Comparison of ENCODE assay signal across 1 cellular context in the genomic region with DNA sequence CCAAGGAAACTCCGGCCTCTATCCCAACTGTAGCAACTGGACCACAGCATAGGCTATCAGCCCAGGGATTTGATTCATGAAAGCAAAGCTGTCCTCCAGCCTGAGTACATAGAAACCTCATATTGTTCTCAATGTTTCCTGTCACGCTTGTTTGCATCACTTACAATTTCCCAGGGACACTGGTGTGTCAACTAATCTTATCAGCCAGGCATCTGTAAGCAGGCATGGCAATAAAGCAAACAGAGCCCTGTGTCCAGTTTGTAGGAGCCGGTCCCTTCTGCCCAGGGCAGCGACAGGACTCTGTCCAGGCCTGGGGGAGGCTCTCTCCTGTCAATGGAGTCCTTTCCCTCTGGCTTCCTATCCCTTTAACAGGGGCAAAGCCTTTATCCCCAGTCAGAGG.
A peak's percentile ranks its signal among the peaks of the same experiment; 100 is the strongest.
TF ChIP-seq lines count a peak whose summit lies in the region.

No MANE protein-coding gene starts in this region.

TF ChIP-seq in HepG2, 621 proteins besides CTCF, POLR2A, EP300 and RAD21 (continued from another document and continues in another):
- TF ChIP-seq FOSL2 (CRISPR knock-in tag; IDR thresholded peaks at IDR 0.05) = peak; percentile 45; the same call in 1 of the 2 replicates
- TF ChIP-seq GATAD2A (CRISPR knock-in tag; IDR thresholded peaks at IDR 0.05) = peak; percentile 75
- peak; percentile 33; the same call in 1 of the 2 replicates for TF ChIP-seq CEBPB (IDR thresholded peaks at IDR 0.05; ENCODE audit: borderline replicate concordance, low read depth, low read length)
- TF ChIP-seq NPAS2 (CRISPR knock-in tag; IDR thresholded peaks at IDR 0.05; ENCODE audit: borderline replicate concordance) = no peak
- TF ChIP-seq, protein P1, sequence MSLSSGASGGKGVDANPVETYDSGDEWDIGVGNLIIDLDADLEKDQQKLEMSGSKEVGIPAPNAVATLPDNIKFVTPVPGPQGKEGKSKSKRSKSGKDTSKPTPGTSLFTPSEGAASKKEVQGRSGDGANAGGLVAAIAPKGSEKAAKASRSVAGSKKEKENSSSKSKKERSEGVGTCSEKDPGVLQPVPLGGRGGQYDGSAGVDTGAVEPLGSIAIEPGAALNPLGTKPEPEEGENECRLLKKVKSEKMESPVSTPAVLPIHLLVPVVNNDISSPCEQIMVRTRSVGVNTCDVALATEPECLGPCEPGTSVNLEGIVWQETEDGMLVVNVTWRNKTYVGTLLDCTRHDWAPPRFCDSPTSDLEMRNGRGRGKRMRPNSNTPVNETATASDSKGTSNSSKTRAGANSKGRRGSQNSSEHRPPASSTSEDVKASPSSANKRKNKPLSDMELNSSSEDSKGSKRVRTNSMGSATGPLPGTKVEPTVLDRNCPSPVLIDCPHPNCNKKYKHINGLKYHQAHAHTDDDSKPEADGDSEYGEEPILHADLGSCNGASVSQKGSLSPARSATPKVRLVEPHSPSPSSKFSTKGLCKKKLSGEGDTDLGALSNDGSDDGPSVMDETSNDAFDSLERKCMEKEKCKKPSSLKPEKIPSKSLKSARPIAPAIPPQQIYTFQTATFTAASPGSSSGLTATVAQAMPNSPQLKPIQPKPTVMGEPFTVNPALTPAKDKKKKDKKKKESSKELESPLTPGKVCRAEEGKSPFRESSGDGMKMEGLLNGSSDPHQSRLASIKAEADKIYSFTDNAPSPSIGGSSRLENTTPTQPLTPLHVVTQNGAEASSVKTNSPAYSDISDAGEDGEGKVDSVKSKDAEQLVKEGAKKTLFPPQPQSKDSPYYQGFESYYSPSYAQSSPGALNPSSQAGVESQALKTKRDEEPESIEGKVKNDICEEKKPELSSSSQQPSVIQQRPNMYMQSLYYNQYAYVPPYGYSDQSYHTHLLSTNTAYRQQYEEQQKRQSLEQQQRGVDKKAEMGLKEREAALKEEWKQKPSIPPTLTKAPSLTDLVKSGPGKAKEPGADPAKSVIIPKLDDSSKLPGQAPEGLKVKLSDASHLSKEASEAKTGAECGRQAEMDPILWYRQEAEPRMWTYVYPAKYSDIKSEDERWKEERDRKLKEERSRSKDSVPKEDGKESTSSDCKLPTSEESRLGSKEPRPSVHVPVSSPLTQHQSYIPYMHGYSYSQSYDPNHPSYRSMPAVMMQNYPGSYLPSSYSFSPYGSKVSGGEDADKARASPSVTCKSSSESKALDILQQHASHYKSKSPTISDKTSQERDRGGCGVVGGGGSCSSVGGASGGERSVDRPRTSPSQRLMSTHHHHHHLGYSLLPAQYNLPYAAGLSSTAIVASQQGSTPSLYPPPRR (CRISPR knock-in tag; IDR thresholded peaks at IDR 0.05; ENCODE audit: borderline replicate concordance) = peak; percentile 15; the same call in 1 of the 2 replicates
- 0 out of 2 replicates have a peak, but pooled peaks have one; percentile 24 for TF ChIP-seq HMG20B (CRISPR knock-in tag; conservative IDR thresholded peaks at IDR 0.05)
- TF ChIP-seq, protein P2, sequence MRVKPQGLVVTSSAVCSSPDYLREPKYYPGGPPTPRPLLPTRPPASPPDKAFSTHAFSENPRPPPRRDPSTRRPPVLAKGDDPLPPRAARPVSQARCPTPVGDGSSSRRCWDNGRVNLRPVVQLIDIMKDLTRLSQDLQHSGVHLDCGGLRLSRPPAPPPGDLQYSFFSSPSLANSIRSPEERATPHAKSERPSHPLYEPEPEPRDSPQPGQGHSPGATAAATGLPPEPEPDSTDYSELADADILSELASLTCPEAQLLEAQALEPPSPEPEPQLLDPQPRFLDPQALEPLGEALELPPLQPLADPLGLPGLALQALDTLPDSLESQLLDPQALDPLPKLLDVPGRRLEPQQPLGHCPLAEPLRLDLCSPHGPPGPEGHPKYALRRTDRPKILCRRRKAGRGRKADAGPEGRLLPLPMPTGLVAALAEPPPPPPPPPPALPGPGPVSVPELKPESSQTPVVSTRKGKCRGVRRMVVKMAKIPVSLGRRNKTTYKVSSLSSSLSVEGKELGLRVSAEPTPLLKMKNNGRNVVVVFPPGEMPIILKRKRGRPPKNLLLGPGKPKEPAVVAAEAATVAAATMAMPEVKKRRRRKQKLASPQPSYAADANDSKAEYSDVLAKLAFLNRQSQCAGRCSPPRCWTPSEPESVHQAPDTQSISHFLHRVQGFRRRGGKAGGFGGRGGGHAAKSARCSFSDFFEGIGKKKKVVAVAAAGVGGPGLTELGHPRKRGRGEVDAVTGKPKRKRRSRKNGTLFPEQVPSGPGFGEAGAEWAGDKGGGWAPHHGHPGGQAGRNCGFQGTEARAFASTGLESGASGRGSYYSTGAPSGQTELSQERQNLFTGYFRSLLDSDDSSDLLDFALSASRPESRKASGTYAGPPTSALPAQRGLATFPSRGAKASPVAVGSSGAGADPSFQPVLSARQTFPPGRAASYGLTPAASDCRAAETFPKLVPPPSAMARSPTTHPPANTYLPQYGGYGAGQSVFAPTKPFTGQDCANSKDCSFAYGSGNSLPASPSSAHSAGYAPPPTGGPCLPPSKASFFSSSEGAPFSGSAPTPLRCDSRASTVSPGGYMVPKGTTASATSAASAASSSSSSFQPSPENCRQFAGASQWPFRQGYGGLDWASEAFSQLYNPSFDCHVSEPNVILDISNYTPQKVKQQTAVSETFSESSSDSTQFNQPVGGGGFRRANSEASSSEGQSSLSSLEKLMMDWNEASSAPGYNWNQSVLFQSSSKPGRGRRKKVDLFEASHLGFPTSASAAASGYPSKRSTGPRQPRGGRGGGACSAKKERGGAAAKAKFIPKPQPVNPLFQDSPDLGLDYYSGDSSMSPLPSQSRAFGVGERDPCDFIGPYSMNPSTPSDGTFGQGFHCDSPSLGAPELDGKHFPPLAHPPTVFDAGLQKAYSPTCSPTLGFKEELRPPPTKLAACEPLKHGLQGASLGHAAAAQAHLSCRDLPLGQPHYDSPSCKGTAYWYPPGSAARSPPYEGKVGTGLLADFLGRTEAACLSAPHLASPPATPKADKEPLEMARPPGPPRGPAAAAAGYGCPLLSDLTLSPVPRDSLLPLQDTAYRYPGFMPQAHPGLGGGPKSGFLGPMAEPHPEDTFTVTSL (CRISPR knock-in tag; IDR thresholded peaks at IDR 0.05; ENCODE audit: borderline replicate concordance) = peak; percentile 47; the same call in 1 of the 2 replicates
- TF ChIP-seq NCOA2 (CRISPR knock-in tag; IDR thresholded peaks at IDR 0.05) = 0 out of 2 replicates have a peak, but pooled peaks have one; percentile 34
- 0 out of 2 replicates have a peak, but pooled peaks have one; percentile 37 for TF ChIP-seq GATA4 (IDR thresholded peaks at IDR 0.05; ENCODE audit: borderline replicate concordance, low read depth)
- TF ChIP-seq, protein P3, sequence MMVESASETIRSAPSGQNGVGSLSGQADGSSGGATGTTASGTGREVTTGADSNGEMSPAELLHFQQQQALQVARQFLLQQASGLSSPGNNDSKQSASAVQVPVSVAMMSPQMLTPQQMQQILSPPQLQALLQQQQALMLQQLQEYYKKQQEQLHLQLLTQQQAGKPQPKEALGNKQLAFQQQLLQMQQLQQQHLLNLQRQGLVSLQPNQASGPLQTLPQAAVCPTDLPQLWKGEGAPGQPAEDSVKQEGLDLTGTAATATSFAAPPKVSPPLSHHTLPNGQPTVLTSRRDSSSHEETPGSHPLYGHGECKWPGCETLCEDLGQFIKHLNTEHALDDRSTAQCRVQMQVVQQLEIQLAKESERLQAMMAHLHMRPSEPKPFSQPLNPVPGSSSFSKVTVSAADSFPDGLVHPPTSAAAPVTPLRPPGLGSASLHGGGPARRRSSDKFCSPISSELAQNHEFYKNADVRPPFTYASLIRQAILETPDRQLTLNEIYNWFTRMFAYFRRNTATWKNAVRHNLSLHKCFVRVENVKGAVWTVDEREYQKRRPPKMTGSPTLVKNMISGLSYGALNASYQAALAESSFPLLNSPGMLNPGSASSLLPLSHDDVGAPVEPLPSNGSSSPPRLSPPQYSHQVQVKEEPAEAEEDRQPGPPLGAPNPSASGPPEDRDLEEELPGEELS (CRISPR knock-in tag; IDR thresholded peaks at IDR 0.05) = peak; percentile 73
- TF ChIP-seq SOX13 (IDR thresholded peaks at IDR 0.05) = peak; percentile 65; the same call in 1 of the 2 replicates
- peak in 1 of 2 experiments; percentile 93; a peak in 2 of 4 replicates for TF ChIP-seq SOX13 (CRISPR knock-in tag; conservative IDR thresholded peaks at IDR 0.05 in 1 of 2, IDR thresholded peaks at IDR 0.05 in 1 of 2)
- TF ChIP-seq ZBTB8A (CRISPR knock-in tag; IDR thresholded peaks at IDR 0.05; ENCODE audit: borderline replicate concordance, low read depth) = no peak
- TF ChIP-seq IRX3 (CRISPR knock-in tag; IDR thresholded peaks at IDR 0.05; ENCODE audit: borderline replicate concordance, low read depth) = no peak
- TF ChIP-seq TBX2 (CRISPR knock-in tag; IDR thresholded peaks at IDR 0.05; ENCODE audit: borderline replicate concordance) = peak; percentile 27; the same call in 1 of the 2 replicates
- TF ChIP-seq HDAC1 (CRISPR knock-in tag; IDR thresholded peaks at IDR 0.05) = 0 out of 2 replicates have a peak, but pooled peaks have one; percentile 24
- TF ChIP-seq, protein P4, sequence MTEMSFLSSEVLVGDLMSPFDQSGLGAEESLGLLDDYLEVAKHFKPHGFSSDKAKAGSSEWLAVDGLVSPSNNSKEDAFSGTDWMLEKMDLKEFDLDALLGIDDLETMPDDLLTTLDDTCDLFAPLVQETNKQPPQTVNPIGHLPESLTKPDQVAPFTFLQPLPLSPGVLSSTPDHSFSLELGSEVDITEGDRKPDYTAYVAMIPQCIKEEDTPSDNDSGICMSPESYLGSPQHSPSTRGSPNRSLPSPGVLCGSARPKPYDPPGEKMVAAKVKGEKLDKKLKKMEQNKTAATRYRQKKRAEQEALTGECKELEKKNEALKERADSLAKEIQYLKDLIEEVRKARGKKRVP (CRISPR knock-in tag; IDR thresholded peaks at IDR 0.05) = peak in 1 of 2 experiments; percentile 74; a peak in 2 of 4 replicates
- 0 out of 2 replicates have a peak, but pooled peaks have one; percentile 13 for TF ChIP-seq HHEX (CRISPR knock-in tag; IDR thresholded peaks at IDR 0.05)
- peak; percentile 67; the same call in 1 of the 2 replicates for TF ChIP-seq SAP130 (CRISPR knock-in tag; IDR thresholded peaks at IDR 0.05; ENCODE audit: low read depth)
- TF ChIP-seq RXRB (CRISPR knock-in tag; IDR thresholded peaks at IDR 0.05; ENCODE audit: borderline replicate concordance) = peak; percentile 27; the same call in 1 of the 2 replicates
- TF ChIP-seq FOXO1 (CRISPR knock-in tag; IDR thresholded peaks at IDR 0.05) = peak; percentile 50; the same call in 1 of the 2 replicates
- TF ChIP-seq FOXP1 (IDR thresholded peaks at IDR 0.05) = no peak
- TF ChIP-seq FOXP1 (CRISPR knock-in tag; IDR thresholded peaks at IDR 0.05) = peak; percentile 80
- TF ChIP-seq, protein P5, sequence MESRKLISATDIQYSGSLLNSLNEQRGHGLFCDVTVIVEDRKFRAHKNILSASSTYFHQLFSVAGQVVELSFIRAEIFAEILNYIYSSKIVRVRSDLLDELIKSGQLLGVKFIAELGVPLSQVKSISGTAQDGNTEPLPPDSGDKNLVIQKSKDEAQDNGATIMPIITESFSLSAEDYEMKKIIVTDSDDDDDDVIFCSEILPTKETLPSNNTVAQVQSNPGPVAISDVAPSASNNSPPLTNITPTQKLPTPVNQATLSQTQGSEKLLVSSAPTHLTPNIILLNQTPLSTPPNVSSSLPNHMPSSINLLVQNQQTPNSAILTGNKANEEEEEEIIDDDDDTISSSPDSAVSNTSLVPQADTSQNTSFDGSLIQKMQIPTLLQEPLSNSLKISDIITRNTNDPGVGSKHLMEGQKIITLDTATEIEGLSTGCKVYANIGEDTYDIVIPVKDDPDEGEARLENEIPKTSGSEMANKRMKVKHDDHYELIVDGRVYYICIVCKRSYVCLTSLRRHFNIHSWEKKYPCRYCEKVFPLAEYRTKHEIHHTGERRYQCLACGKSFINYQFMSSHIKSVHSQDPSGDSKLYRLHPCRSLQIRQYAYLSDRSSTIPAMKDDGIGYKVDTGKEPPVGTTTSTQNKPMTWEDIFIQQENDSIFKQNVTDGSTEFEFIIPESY (CRISPR knock-in tag; IDR thresholded peaks at IDR 0.05) = no peak
- peak; percentile 61 for TF ChIP-seq BHLHE40 (IDR thresholded peaks at IDR 0.05; ENCODE audit: low read length)
- peak; percentile 55 for TF ChIP-seq RARA (CRISPR knock-in tag; IDR thresholded peaks at IDR 0.05)
- no peak for TF ChIP-seq ZNF709 (CRISPR knock-in tag; IDR thresholded peaks at IDR 0.05)
- TF ChIP-seq HMG20A (CRISPR knock-in tag; IDR thresholded peaks at IDR 0.05; ENCODE audit: borderline replicate concordance) = peak; percentile 41; the same call in 1 of the 2 replicates
- peak; percentile 18; the same call in 1 of the 2 replicates for TF ChIP-seq TRIM24 (CRISPR knock-in tag; IDR thresholded peaks at IDR 0.05)
- peak; percentile 59; the same call in 1 of the 2 replicates for TF ChIP-seq ETV5 (CRISPR knock-in tag; IDR thresholded peaks at IDR 0.05; ENCODE audit: borderline replicate concordance)
- peak; percentile 66 for TF ChIP-seq SALL1 (CRISPR knock-in tag; IDR thresholded peaks at IDR 0.05)
- TF ChIP-seq, protein P6, sequence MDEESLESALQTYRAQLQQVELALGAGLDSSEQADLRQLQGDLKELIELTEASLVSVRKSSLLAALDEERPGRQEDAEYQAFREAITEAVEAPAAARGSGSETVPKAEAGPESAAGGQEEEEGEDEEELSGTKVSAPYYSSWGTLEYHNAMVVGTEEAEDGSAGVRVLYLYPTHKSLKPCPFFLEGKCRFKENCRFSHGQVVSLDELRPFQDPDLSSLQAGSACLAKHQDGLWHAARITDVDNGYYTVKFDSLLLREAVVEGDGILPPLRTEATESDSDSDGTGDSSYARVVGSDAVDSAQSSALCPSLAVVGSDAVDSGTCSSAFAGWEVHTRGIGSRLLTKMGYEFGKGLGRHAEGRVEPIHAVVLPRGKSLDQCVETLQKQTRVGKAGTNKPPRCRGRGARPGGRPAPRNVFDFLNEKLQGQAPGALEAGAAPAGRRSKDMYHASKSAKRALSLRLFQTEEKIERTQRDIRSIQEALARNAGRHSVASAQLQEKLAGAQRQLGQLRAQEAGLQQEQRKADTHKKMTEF (CRISPR knock-in tag; IDR thresholded peaks at IDR 0.05) = peak; percentile 56; the same call in 1 of the 2 replicates
- peak; percentile 70; the same call in 1 of the 2 replicates for TF ChIP-seq FOXA3 (CRISPR knock-in tag; IDR thresholded peaks at IDR 0.05)
- TF ChIP-seq, protein P7, sequence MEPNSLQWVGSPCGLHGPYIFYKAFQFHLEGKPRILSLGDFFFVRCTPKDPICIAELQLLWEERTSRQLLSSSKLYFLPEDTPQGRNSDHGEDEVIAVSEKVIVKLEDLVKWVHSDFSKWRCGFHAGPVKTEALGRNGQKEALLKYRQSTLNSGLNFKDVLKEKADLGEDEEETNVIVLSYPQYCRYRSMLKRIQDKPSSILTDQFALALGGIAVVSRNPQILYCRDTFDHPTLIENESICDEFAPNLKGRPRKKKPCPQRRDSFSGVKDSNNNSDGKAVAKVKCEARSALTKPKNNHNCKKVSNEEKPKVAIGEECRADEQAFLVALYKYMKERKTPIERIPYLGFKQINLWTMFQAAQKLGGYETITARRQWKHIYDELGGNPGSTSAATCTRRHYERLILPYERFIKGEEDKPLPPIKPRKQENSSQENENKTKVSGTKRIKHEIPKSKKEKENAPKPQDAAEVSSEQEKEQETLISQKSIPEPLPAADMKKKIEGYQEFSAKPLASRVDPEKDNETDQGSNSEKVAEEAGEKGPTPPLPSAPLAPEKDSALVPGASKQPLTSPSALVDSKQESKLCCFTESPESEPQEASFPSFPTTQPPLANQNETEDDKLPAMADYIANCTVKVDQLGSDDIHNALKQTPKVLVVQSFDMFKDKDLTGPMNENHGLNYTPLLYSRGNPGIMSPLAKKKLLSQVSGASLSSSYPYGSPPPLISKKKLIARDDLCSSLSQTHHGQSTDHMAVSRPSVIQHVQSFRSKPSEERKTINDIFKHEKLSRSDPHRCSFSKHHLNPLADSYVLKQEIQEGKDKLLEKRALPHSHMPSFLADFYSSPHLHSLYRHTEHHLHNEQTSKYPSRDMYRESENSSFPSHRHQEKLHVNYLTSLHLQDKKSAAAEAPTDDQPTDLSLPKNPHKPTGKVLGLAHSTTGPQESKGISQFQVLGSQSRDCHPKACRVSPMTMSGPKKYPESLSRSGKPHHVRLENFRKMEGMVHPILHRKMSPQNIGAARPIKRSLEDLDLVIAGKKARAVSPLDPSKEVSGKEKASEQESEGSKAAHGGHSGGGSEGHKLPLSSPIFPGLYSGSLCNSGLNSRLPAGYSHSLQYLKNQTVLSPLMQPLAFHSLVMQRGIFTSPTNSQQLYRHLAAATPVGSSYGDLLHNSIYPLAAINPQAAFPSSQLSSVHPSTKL (CRISPR knock-in tag; IDR thresholded peaks at IDR 0.05) = peak; percentile 76
